Comparison of ENCODE assay signal across 27 cellular contexts in the genomic region with DNA sequence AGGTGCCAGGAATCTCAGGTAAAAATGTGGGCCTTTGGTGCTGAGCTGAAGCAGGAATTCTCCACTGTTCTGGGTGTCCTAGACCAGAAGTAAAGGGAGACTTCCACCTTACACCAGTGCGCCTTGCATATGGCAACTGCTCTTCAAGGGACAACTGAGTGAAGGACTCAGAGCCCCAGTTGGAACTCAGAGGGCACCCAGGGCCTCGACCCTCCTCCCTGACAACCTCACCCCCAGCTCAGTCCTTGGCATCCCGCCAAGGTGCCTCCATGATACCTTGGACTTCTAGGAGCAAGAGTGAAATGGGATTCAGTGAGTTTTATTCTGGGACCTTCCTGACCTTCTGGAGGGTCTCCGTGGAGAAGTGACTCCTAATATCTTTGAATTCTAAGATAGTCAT.
"Had no signal": no experiment of that assay in that cellular context is flagged by ENCODE, and none has a peak within 500 bp of the region (broad histone marks: within the 10 kb centered on the region; RNA-seq: fewer than 3 reads in every experiment).

No MANE protein-coding gene starts in this region.

- H3K36me3 Mint-ChIP-seq: stimulated activated memory B cell treated with anti-CD40 and anti-IgM and Interleukin-4, amounts not matched to agents 10 μg/mL and 1 μg/mL and 100 μg/mL, for 72 hours; stimulated activated naive B cell treated with anti-CD40 and anti-IgM and Interleukin-4, amounts not matched to agents 10 μg/mL and 1 μg/mL and 100 μg/mL, for 72 hours; type B pancreatic cell had no signal

- DNase-seq: stimulated activated CD4-positive, alpha-beta T cell treated with anti-CD3 and anti-CD28 coated beads, Interleukin-2, amount 100 ng/mL, for 24 hours; stimulated activated CD4-positive, alpha-beta T cell treated with anti-CD3 and anti-CD28 coated beads, Interleukin-2, amount 100 ng/mL, for 48 hours; stimulated activated CD4-positive, alpha-beta T cell treated with anti-CD3 and anti-CD28 coated beads, Interleukin-4, amount 100 ng/mL, for 1 hour; stimulated activated CD4-positive, alpha-beta T cell treated with anti-CD3 and anti-CD28 coated beads, Interleukin-4, amount 100 ng/mL, for 24 hours; stimulated activated CD4-positive, alpha-beta T cell treated with anti-CD3 and anti-CD28 coated beads, Interleukin-4, amount 100 ng/mL, for 4 hours; stimulated activated CD8-positive, alpha-beta memory T cell treated with anti-CD3 and anti-CD28 coated beads, Interleukin-4, amount 100 ng/mL, for 48 hours; stimulated activated naive B cell treated with anti-CD40 and anti-IgM and Interleukin-4, amounts not matched to agents 10 μg/mL and 1 μg/mL and 100 μg/mL, for 72 hours; stimulated activated naive CD4-positive, alpha-beta T cell; stimulated activated naive CD4-positive, alpha-beta T cell treated with Interleukin-2 at 50 U/mL for 16 hours; stomach; substantia nigra; thyroid gland; tibial artery; transverse colon; trophoblast cell; upper lobe of right lung; uterus had no signal

- H3K4me3 Mint-ChIP-seq: stimulated activated effector memory CD8-positive, alpha-beta T cell treated with anti-CD3 and anti-CD28 coated beads, Interleukin-12 subunit alpha, Interleukin-12 subunit beta, amount 100 ng/mL, for 72 hours; stimulated activated memory B cell treated with anti-CD40 and anti-IgM and Interleukin-4, amounts not matched to agents 10 μg/mL and 1 μg/mL and 100 μg/mL, for 72 hours; stimulated activated naive B cell treated with anti-CD40 and anti-IgM and Interleukin-4, amounts not matched to agents 10 μg/mL and 1 μg/mL and 100 μg/mL, for 72 hours; stimulated activated naive CD8-positive, alpha-beta T cell treated with anti-CD3 and anti-CD28 coated beads, Interleukin-15, Interleukin-2, amounts not matched to agents 100 ng/mL and 50 ng/mL, for 24 hours; type B pancreatic cell had no signal

- H3K9me3 ChIP-seq: stomach, suprapubic skin, testis, thoracic aorta, thyroid gland, tibial artery, tibial nerve, transverse colon, upper lobe of left lung, upper lobe of right lung, uterus, vagina had no signal

- H3K27ac Mint-ChIP-seq: stimulated activated effector memory CD8-positive, alpha-beta T cell treated with anti-CD3 and anti-CD28 coated beads, Interleukin-12 subunit alpha, Interleukin-12 subunit beta, amount 100 ng/mL, for 72 hours; stimulated activated memory B cell treated with anti-CD40 and anti-IgM and Interleukin-4, amounts not matched to agents 10 μg/mL and 1 μg/mL and 100 μg/mL, for 72 hours; stimulated activated naive B cell treated with anti-CD40 and anti-IgM and Interleukin-4, amounts not matched to agents 10 μg/mL and 1 μg/mL and 100 μg/mL, for 72 hours; stimulated activated naive CD8-positive, alpha-beta T cell treated with anti-CD3 and anti-CD28 coated beads, Interleukin-15, Interleukin-2, amounts not matched to agents 100 ng/mL and 50 ng/mL, for 24 hours; type B pancreatic cell had no signal

- H3K36me3 ChIP-seq: stomach, suprapubic skin, thoracic aorta, thyroid gland, tibial artery, tibial nerve, transverse colon, upper lobe of left lung, upper lobe of right lung, uterus, vagina had no signal

- ATAC-seq: stimulated activated effector memory CD8-positive, alpha-beta T cell treated with anti-CD3 and anti-CD28 coated beads, Interleukin-12 subunit alpha, Interleukin-12 subunit beta, amount 100 ng/mL, for 72 hours; stimulated activated naive B cell treated with anti-CD40 and anti-IgM and Interleukin-4, amounts not matched to agents 10 μg/mL and 1 μg/mL and 100 μg/mL, for 72 hours; upper lobe of right lung had no signal

- H3K4me1 Mint-ChIP-seq: stimulated activated effector memory CD8-positive, alpha-beta T cell treated with anti-CD3 and anti-CD28 coated beads, Interleukin-12 subunit alpha, Interleukin-12 subunit beta, amount 100 ng/mL, for 72 hours; stimulated activated memory B cell treated with anti-CD40 and anti-IgM and Interleukin-4, amounts not matched to agents 10 μg/mL and 1 μg/mL and 100 μg/mL, for 72 hours; stimulated activated naive B cell treated with anti-CD40 and anti-IgM and Interleukin-4, amounts not matched to agents 10 μg/mL and 1 μg/mL and 100 μg/mL, for 72 hours had no signal

- H3K27ac ChIP-seq: stomach, suprapubic skin, testis, thoracic aorta, thyroid gland, tibial artery, tibial nerve, transverse colon, upper lobe of left lung, upper lobe of right lung, uterus, vagina had no signal

- H3K27me3 ChIP-seq: testis, thyroid gland, tibial nerve, transverse colon, upper lobe of left lung, uterus, vagina had no signal

- H3K4me3 ChIP-seq: stomach, suprapubic skin, thoracic aorta, thyroid gland, tibial artery, tibial nerve, transverse colon, upper lobe of left lung, upper lobe of right lung, uterus, vagina had no signal

- H3K4me1 ChIP-seq: stomach, suprapubic skin, testis, thyroid gland, tibial artery, tibial nerve, transverse colon, upper lobe of left lung, upper lobe of right lung, uterus, vagina had no signal

- H3K9me3 Mint-ChIP-seq: stimulated activated effector memory CD8-positive, alpha-beta T cell treated with anti-CD3 and anti-CD28 coated beads, Interleukin-12 subunit alpha, Interleukin-12 subunit beta, amount 100 ng/mL, for 72 hours; stimulated activated memory B cell treated with anti-CD40 and anti-IgM and Interleukin-4, amounts not matched to agents 10 μg/mL and 1 μg/mL and 100 μg/mL, for 72 hours; stimulated activated naive B cell treated with anti-CD40 and anti-IgM and Interleukin-4, amounts not matched to agents 10 μg/mL and 1 μg/mL and 100 μg/mL, for 72 hours; stimulated activated naive CD8-positive, alpha-beta T cell treated with anti-CD3 and anti-CD28 coated beads, Interleukin-15, Interleukin-2, amounts not matched to agents 100 ng/mL and 50 ng/mL, for 24 hours; type B pancreatic cell had no signal
